9 cellular contexts compared by ENCODE assay signal in genomic region chr10:72309290-72310240, GRCh38. TPM values are rescaled to one million over a fixed set of nuclear protein-coding genes. Genes with fewer than 3 reads are reported as not detected.
DNase-seq lines count a peak whose midpoint lies in the region; ATAC-seq and TF ChIP-seq lines count a peak whose summit lies in the region.
"Had no signal": no experiment of that assay in that cellular context is flagged by ENCODE, and none has a peak within 500 bp of the region (broad histone marks: within the 10 kb centered on the region; RNA-seq: fewer than 3 reads in every experiment).

No MANE protein-coding gene starts in this region.

- H4K20me1 ChIP-seq in IMR-90 (ENCODE audit: insufficient read depth, low read length), result no peaks in the 10 kb centered on the region
- no peaks in the 10 kb centered on the region for H4K20me1 ChIP-seq in hepatocyte (ENCODE audit: insufficient read depth, poor library complexity, severe bottlenecking)
- no peaks in the 10 kb centered on the region for H4K20me1 ChIP-seq in smooth muscle cell (ENCODE audit: low read depth)

- H2BK15ac ChIP-seq in IMR-90 (ENCODE audit: low read depth, low read length), result peak overlapping the region; percentile 72; the same call in 2 of the 3 replicates

- in situ Hi-C loops in IMR-90 (cut with MboI; ENCODE audit: low sequenced_read_pairs), result no loop called here

- H3K9me2 ChIP-seq in hepatocyte (replicated peaks; ENCODE audit: insufficient read depth), result no peaks in the 10 kb centered on the region

- H4K8ac ChIP-seq in IMR-90 (ENCODE audit: low read depth in 2 of 2, low read length in 2 of 2), result peak overlapping the region in 1 of 2 experiments; percentile 96; a peak in 2 of 4 replicates

- peaks cover 0 to 5% of the 10 kb centered on the region in 2 donors for H3K36me3 Mint-ChIP-seq in activated naive CD4-positive, alpha-beta T cell treated with anti-CD3 and anti-CD28 coated beads, Interleukin-2, amount 50 U/mL, for 72 hours

- H3K9me3 ChIP-seq in IMR-90 (ENCODE audit: control insufficient read depth, insufficient read depth, low read length) (no peaks in the 10 kb centered on the region), hepatocyte (ENCODE audit: low read depth) (no peaks in the 10 kb centered on the region), smooth muscle cell (replicated peaks; ENCODE audit: low read depth) (no peaks in the 10 kb centered on the region)

- peak overlapping the region; percentile 73 for H4K91ac ChIP-seq in IMR-90 (ENCODE audit: insufficient read depth, low read depth, low read length)

- BruUV-seq in IMR-90 (replicated peaks; lab: Mats Ljungman, UMichigan), result no TSS peak

- ATAC-seq in IMR-90 (ENCODE audit: low read depth), result peak; percentile 25
- ATAC-seq in activated naive CD4-positive, alpha-beta T cell treated with anti-CD3 and anti-CD28 coated beads, Interleukin-2, amount 50 U/mL, for 72 hours, result no peak
- ATAC-seq in HG03045 (IDR thresholded peaks at IDR 0.05; ENCODE audit: unreplicated experiment), result no peak
- ATAC-seq in HG02938 (IDR thresholded peaks at IDR 0.05; ENCODE audit: unreplicated experiment), result no peak

- peak overlapping the region; percentile 79 to 96 for H3K27ac Mint-ChIP-seq in activated naive CD4-positive, alpha-beta T cell treated with anti-CD3 and anti-CD28 coated beads, Interleukin-2, amount 50 U/mL, for 72 hours

- H3K4me2 ChIP-seq in IMR-90 (ENCODE audit: low read depth, low read length) (no peak overlapping the region), hepatocyte (no peak overlapping the region), smooth muscle cell (peak overlapping the region; percentile 45)

- H3K9me1 ChIP-seq in IMR-90 (ENCODE audit: insufficient read depth, low read length), result peaks cover 18% of the 10 kb centered on the region

- DNase-seq in IMR-90 (peak; percentile 38), hepatocyte (ENCODE audit: low spot score) (peak; percentile 73), smooth muscle cell (lab: John Stamatoyannopoulos, UW; ENCODE audit: unreplicated experiment) (no peak), mucosa of gallbladder (ENCODE audit: low spot score) (no peak)
- DNase-seq in activated naive CD4-positive, alpha-beta T cell treated with anti-CD3 and anti-CD28 coated beads, Interleukin-2, amount 50 U/mL, for 72 hours (ENCODE audit: low spot score in 2 of 2), result no peak
- DNase-seq in stimulated activated CD4-positive, alpha-beta T cell treated with anti-CD3 and anti-CD28 coated beads, Interleukin-15, amount 100 ng/mL, for 24 hours, result no peak
- DNase-seq: cortex of kidney had no signal

- H2AFZ ChIP-seq in IMR-90 (replicated peaks; ENCODE audit: low read length, poor library complexity) (peak overlapping the region; percentile 94), hepatocyte (no peak overlapping the region), smooth muscle cell (ENCODE audit: low read depth) (no peak overlapping the region)

- H3K14ac ChIP-seq in IMR-90 (replicated peaks; ENCODE audit: low read depth, low read length), result peak overlapping the region; percentile 64; the same call in 1 of the 2 replicates

- peak overlapping the region; percentile 96 for H2AK5ac ChIP-seq in IMR-90 (ENCODE audit: low read depth, low read length)

- H3K79me2 ChIP-seq in hepatocyte (no peaks in the 10 kb centered on the region), smooth muscle cell (ENCODE audit: low read depth) (no peaks in the 10 kb centered on the region)

- peak overlapping the region; percentile 89 for H2BK120ac ChIP-seq in IMR-90 (ENCODE audit: low read depth, low read length)

- dilution Hi-C loops in IMR-90 (cut with HindIII; ENCODE audit: low sequenced_read_pairs, unreplicated experiment), result no loop called here

- no peak overlapping the region for H3K56ac ChIP-seq in IMR-90 (ENCODE audit: extremely low read depth, insufficient read depth, low read length)

- peaks cover 15% of the 10 kb centered on the region for H3K4me1 ChIP-seq in IMR-90 (ENCODE audit: control insufficient read depth, insufficient read depth, low read length)
- peaks cover 31% of the 10 kb centered on the region for H3K4me1 ChIP-seq in hepatocyte (ENCODE audit: insufficient read depth)
- H3K4me1 ChIP-seq in smooth muscle cell (ENCODE audit: low read depth), result no peaks in the 10 kb centered on the region

- peak overlapping the region; percentile 97 for H2AK9ac ChIP-seq in IMR-90 (replicated peaks; ENCODE audit: low read depth, low read length, poor library complexity)

- peak overlapping the region; percentile 78 for H3K4ac ChIP-seq in IMR-90 (ENCODE audit: low read depth, low read length)

- CTCF ChIA-PET in IMR-90 (lab: Yijun Ruan, JAX), result no interaction called here

- intact Hi-C loops in IMR-90 (cut with micrococcal nuclease), result no loop called here

- H2BK5ac ChIP-seq in IMR-90 (ENCODE audit: low read depth, low read length, poor library complexity, severe bottlenecking), result no peak overlapping the region

- TF ChIP-seq POLR2A in IMR-90 (IDR thresholded peaks at IDR 0.05; ENCODE audit: low read depth, low read length), result no peak

- H3K9ac ChIP-seq in IMR-90 (ENCODE audit: low read depth, low read length) (no peak overlapping the region), smooth muscle cell (ENCODE audit: low read depth) (peak overlapping the region; percentile 48)

- 60% methylated on average over 12 of the region's 21 CpGs; no CpG with 5 or more reads in 1 of the 2 experiments for WGBS in IMR-90 (ENCODE audit: extremely low coverage in 2 of 2, insufficient read length in 1 of 2), 2 experiments
- WGBS in hepatocyte (ENCODE audit: low lambda C conversion rate, missing lambda C conversion rate), result 71% methylated on average over 21 of the region's 21 CpGs
- WGBS in smooth muscle cell (ENCODE audit: low lambda C conversion rate), result 60% methylated on average over 18 of the region's 21 CpGs

- H3K4me3 ChIP-seq in IMR-90 (ENCODE audit: insufficient read depth, low read depth, low read length), result no peak overlapping the region
- no peak overlapping the region for H3K4me3 ChIP-seq in hepatocyte
- no peak overlapping the region for H3K4me3 ChIP-seq in smooth muscle cell

- no peaks in the 10 kb centered on the region for H3K9me3 Mint-ChIP-seq in activated naive CD4-positive, alpha-beta T cell treated with anti-CD3 and anti-CD28 coated beads, Interleukin-2, amount 50 U/mL, for 72 hours

- no peak overlapping the region for H3K18ac ChIP-seq in IMR-90 (ENCODE audit: low read depth, low read length)

- H3K27ac ChIP-seq in IMR-90 (ENCODE audit: insufficient read depth, low read length), result no peak overlapping the region
- H3K27ac ChIP-seq in hepatocyte, result peak overlapping the region; percentile 97
- H3K27ac ChIP-seq in smooth muscle cell (ENCODE audit: low read depth), result peak overlapping the region; percentile 90

- no peaks in the 10 kb centered on the region for H3K79me1 ChIP-seq in IMR-90 (ENCODE audit: low read depth in 1 of 2, low read length in 2 of 2)

- TF ChIP-seq CTCF in IMR-90 (conservative IDR thresholded peaks at IDR 0.05; ENCODE audit: low read depth, low read length) (no peak), hepatocyte (IDR thresholded peaks at IDR 0.05; ENCODE audit: poor library complexity) (no peak), smooth muscle cell (IDR thresholded peaks at IDR 0.05; ENCODE audit: borderline replicate concordance, insufficient read depth, poor library complexity, severe bottlenecking) (no peak)

- no peak for TF ChIP-seq RAD21 in IMR-90 (IDR thresholded peaks at IDR 0.05; ENCODE audit: low read length)

- peak overlapping the region; percentile 76; the same call in 1 of the 2 replicates for H3K23ac ChIP-seq in IMR-90 (ENCODE audit: low read depth, low read length)

- no peaks in the 10 kb centered on the region for H3F3A ChIP-seq in smooth muscle cell (ENCODE audit: low read depth)

- H3K36me3 ChIP-seq in IMR-90 (ENCODE audit: control insufficient read depth, insufficient read depth, low read length), result no peaks in the 10 kb centered on the region
- H3K36me3 ChIP-seq in hepatocyte (replicated peaks; ENCODE audit: insufficient read depth, low read depth), result no peaks in the 10 kb centered on the region
- no peaks in the 10 kb centered on the region for H3K36me3 ChIP-seq in smooth muscle cell (ENCODE audit: low read depth)

- POLR2A ChIA-PET in IMR-90 (lab: Charles Lee; ENCODE audit: unreplicated experiment), result interaction anchor here (0.6 kb wide), 1 partner anchor 180 kb away, joined by 3 read pairs; no protein-coding TSS in a partner anchor

- H4K5ac ChIP-seq in IMR-90 (ENCODE audit: low read depth, low read length), result no peak overlapping the region

- no peaks in the 10 kb centered on the region for H3K27me3 ChIP-seq in IMR-90 (ENCODE audit: control insufficient read depth, insufficient read depth, low read length)
- no peaks in the 10 kb centered on the region for H3K27me3 ChIP-seq in hepatocyte
- H3K27me3 ChIP-seq in smooth muscle cell (ENCODE audit: low read depth), result no peaks in the 10 kb centered on the region

- H2BK20ac ChIP-seq in IMR-90 (ENCODE audit: low read depth, low read length), result peak overlapping the region; percentile 95; the same call in 1 of the 2 replicates

TF ChIP-seq in IMR-90, 13 proteins besides CTCF, POLR2A, EP300 and RAD21 (continues in another document):
- TF ChIP-seq MXI1 (IDR thresholded peaks at IDR 0.05; ENCODE audit: borderline replicate concordance, low read depth, low read length), result peak; percentile 83

RNA-seq across cellular contexts. Expression of gene DDIT4, which starts 35.8 kb away (rescaled TPM):
- total RNA-seq in IMR-90 (2012; rRNA removed) (108 and 110 TPM in 2 replicates), hepatocyte (162 and 165 TPM in 2 replicates), smooth muscle cell (161 and 198 TPM in 2 replicates), mucosa of gallbladder (191 TPM)
- polyA plus RNA-seq in IMR-90 (2012; rRNA removed) (31.0 and 59.6 TPM in 2 replicates), hepatocyte (189 and 235 TPM in 2 replicates), smooth muscle cell (248 and 299 TPM in 2 replicates)
- 38.8 and 80.6 TPM in 2 replicates for polyA plus RNA-seq in IMR-90 (2012; cell fraction: cytosol; rRNA removed)
- 80.3 and 93.3 TPM in 2 replicates for polyA plus RNA-seq in IMR-90 (2012; cell fraction: nucleus; rRNA removed; ENCODE audit: low replicate concordance)
- total RNA-seq in activated naive CD4-positive, alpha-beta T cell treated with anti-CD3 and anti-CD28 coated beads, Interleukin-2, amount 50 U/mL, for 72 hours, result 1,000 to 10,000 TPM; 1,025 to 1,076 TPM

RNA-seq across cellular contexts. Expression of gene DNAJB12, which starts 45.2 kb away (rescaled TPM):
- total RNA-seq in IMR-90 (2012; rRNA removed) (18.3 and 19.2 TPM in 2 replicates), hepatocyte (31.0 and 33.5 TPM in 2 replicates), smooth muscle cell (12.5 and 14.3 TPM in 2 replicates), mucosa of gallbladder (42.5 TPM)
- polyA plus RNA-seq in IMR-90 (2012; rRNA removed) (23.1 and 24.0 TPM in 2 replicates), hepatocyte (40.3 and 41.5 TPM in 2 replicates), smooth muscle cell (24.5 and 26.7 TPM in 2 replicates)
- 18.5 and 22.8 TPM in 2 replicates for polyA plus RNA-seq in IMR-90 (2012; cell fraction: cytosol; rRNA removed)
- 28.0 and 41.8 TPM in 2 replicates for polyA plus RNA-seq in IMR-90 (2012; cell fraction: nucleus; rRNA removed; ENCODE audit: low replicate concordance)
- total RNA-seq in activated naive CD4-positive, alpha-beta T cell treated with anti-CD3 and anti-CD28 coated beads, Interleukin-2, amount 50 U/mL, for 72 hours, result 10 to 100 TPM; 20.7 to 26.6 TPM

Comparison
In these comparisons a context has a peak if more than half of its experiments do, and no peak if none do; other contexts are left out.
1. DNase-seq: peak in IMR-90 (single experiment) and hepatocyte (single experiment); none in activated naive CD4-positive, alpha-beta T cell treated with anti-CD3 and anti-CD28 coated beads, Interleukin-2, amount 50 U/mL, for 72 hours (0 of 2), smooth muscle cell (single experiment), stimulated activated CD4-positive, alpha-beta T cell treated with anti-CD3 and anti-CD28 coated beads, Interleukin-15, amount 100 ng/mL, for 24 hours (single experiment) and mucosa of gallbladder (single experiment).